ENCODE assay signal across 37 cellular contexts in genomic region chr7:157821959-157822687, GRCh38.
DNase-seq lines count a peak whose midpoint lies in the region; ATAC-seq, FAIRE-seq and TF ChIP-seq lines count a peak whose summit lies in the region.
"Had no signal": no experiment of that assay in that cellular context is flagged by ENCODE, and none has a peak within 500 bp of the region (broad histone marks: within the 10 kb centered on the region; RNA-seq: fewer than 3 reads in every experiment).

No MANE protein-coding gene starts in this region.

- no peak overlapping the region for H3K27ac ChIP-seq in HEK293 (ENCODE audit: extremely low read depth, low read depth, low read length)
- no peak overlapping the region for H3K27ac ChIP-seq in IMR-90 (ENCODE audit: insufficient read depth, low read length)
- no peak overlapping the region for H3K27ac ChIP-seq in K562 (ENCODE audit: extremely low read depth, low read depth, low read length)
- H3K27ac ChIP-seq in H1 (ENCODE audit: low read depth, low read length) = no peak overlapping the region
- H3K27ac ChIP-seq: 22Rv1; A549; BLaER1; BLaER1 treated with 17β-estradiol and CSF1 and Interleukin-3, amounts not matched to agents 10 nM and 100 nM; C4-2B had no signal

- ATAC-seq in IMR-90 (ENCODE audit: low read depth) (no peak), K562 (no peak)
- no peak for ATAC-seq in effector memory CD8-positive, alpha-beta T cell (replicated peaks)
- ATAC-seq: A549; CD8-positive, alpha-beta T cell had no signal

- H3K36me3 Mint-ChIP-seq in effector memory CD8-positive, alpha-beta T cell (ENCODE audit: insufficient read depth) = no peaks in the 10 kb centered on the region
- no peaks in the 10 kb centered on the region for H3K36me3 Mint-ChIP-seq in mesothelial cell of epicardium
- H3K36me3 Mint-ChIP-seq: CD14-positive monocyte; CD4-positive, alpha-beta memory T cell; CD4-positive, CD25-positive, alpha-beta regulatory T cell; CD8-positive, alpha-beta memory T cell; CD8-positive, alpha-beta T cell had no signal

- POLR2A ChIA-PET in HEK293 (lab: Yijun Ruan, JAX) (no interaction called here), IMR-90 (lab: Charles Lee; ENCODE audit: unreplicated experiment) (no interaction called here), K562 (lab: Yijun Ruan, JAX) (no interaction called here), H1 (lab: Charles Lee; ENCODE audit: partially characterized antibody) (no interaction called here)

- H2BK15ac ChIP-seq in IMR-90 (ENCODE audit: low read depth, low read length) = no peak overlapping the region
- H2BK15ac ChIP-seq in H1 (ENCODE audit: low read length) = no peak overlapping the region

- no peak overlapping the region for H3K4ac ChIP-seq in IMR-90 (ENCODE audit: low read depth, low read length)
- H3K4ac ChIP-seq in H1 (replicated peaks; ENCODE audit: insufficient read length, low read depth, low read length) = no peak overlapping the region

- no peak overlapping the region for H2AK5ac ChIP-seq in IMR-90 (ENCODE audit: low read depth, low read length)
- H2AK5ac ChIP-seq in H1 (ENCODE audit: low read depth, low read length) = no peak overlapping the region

- H3K14ac ChIP-seq in IMR-90 (replicated peaks; ENCODE audit: low read depth, low read length) (no peak overlapping the region), H1 (ENCODE audit: insufficient read length) (no peak overlapping the region)

- H4K91ac ChIP-seq in IMR-90 (ENCODE audit: insufficient read depth, low read depth, low read length) = no peak overlapping the region
- no peak overlapping the region for H4K91ac ChIP-seq in H1 (replicated peaks; ENCODE audit: insufficient read length, low read length)

- dilution Hi-C loops in IMR-90 (cut with HindIII; ENCODE audit: low sequenced_read_pairs, unreplicated experiment) = no loop called here

- H2BK12ac ChIP-seq in H1 (ENCODE audit: low read depth, low read length) = no peak overlapping the region

- H3K9me1 ChIP-seq in IMR-90 (ENCODE audit: insufficient read depth, low read length) (no peaks in the 10 kb centered on the region), K562 (ENCODE audit: control insufficient read depth, insufficient read depth, low read length) (no peaks in the 10 kb centered on the region)

- TF ChIP-seq CTCF in HEK293 (tag by site-specific recombination; IDR thresholded peaks at IDR 0.05) = no peak
- no peak for TF ChIP-seq CTCF in IMR-90 (conservative IDR thresholded peaks at IDR 0.05; ENCODE audit: low read depth, low read length)
- no peak for TF ChIP-seq CTCF in K562 (IDR thresholded peaks at IDR 0.05 in 2 of 3, conservative IDR thresholded peaks at IDR 0.05 in 1 of 3; ENCODE audit: insufficient read depth in 2 of 3, low read depth in 1 of 3, low read length in 3 of 3)
- no peak for TF ChIP-seq CTCF in H1 (IDR thresholded peaks at IDR 0.05; ENCODE audit: control extremely low read depth in 1 of 3, insufficient read depth in 1 of 3, low read depth in 1 of 3, low read length in 3 of 3)
- no peak for TF ChIP-seq CTCF in mesothelial cell of epicardium (IDR thresholded peaks at IDR 0.05; ENCODE audit: unreplicated experiment)

- intact Hi-C loops in IMR-90 (cut with micrococcal nuclease) = no loop called here
- intact Hi-C loops in K562 (cut with micrococcal nuclease) = no loop called here

- H3K56ac ChIP-seq in IMR-90 (ENCODE audit: extremely low read depth, insufficient read depth, low read length) = no peak overlapping the region
- peak overlapping the region; percentile 73 for H3K56ac ChIP-seq in H1 (replicated peaks; ENCODE audit: insufficient read length, low read depth, low read length)

- BruUV-seq in IMR-90 (replicated peaks; lab: Mats Ljungman, UMichigan) = no TSS peak
- BruUV-seq in K562 (replicated peaks; lab: Mats Ljungman, UMichigan) = no TSS peak

- no peak overlapping the region for H2AFZ ChIP-seq in IMR-90 (replicated peaks; ENCODE audit: low read length, poor library complexity)
- H2AFZ ChIP-seq in K562 (ENCODE audit: low read depth, low read length) = no peak overlapping the region
- no peak overlapping the region for H2AFZ ChIP-seq in H1 (ENCODE audit: low read length)

- no peak overlapping the region for H3K4me3 ChIP-seq in HEK293 (ENCODE audit: low read depth, low read length)
- H3K4me3 ChIP-seq in IMR-90 (ENCODE audit: insufficient read depth, low read depth, low read length) = no peak overlapping the region
- H3K4me3 ChIP-seq in K562 = no peak overlapping the region
- H3K4me3 ChIP-seq in H1 (ENCODE audit: extremely low read depth in 1 of 4, insufficient read depth in 2 of 4, low read depth in 3 of 4, low read length in 4 of 4) = no peak overlapping the region
- H3K4me3 ChIP-seq: A549; BLaER1; BLaER1 treated with 17β-estradiol and CSF1 and Interleukin-3, amounts not matched to agents 10 nM and 100 nM had no signal

- no peak overlapping the region for H3K27ac Mint-ChIP-seq in effector memory CD8-positive, alpha-beta T cell
- H3K27ac Mint-ChIP-seq in mesothelial cell of epicardium = no peak overlapping the region
- H3K27ac Mint-ChIP-seq: B cell; CD14-positive monocyte; CD4-positive, alpha-beta memory T cell; CD4-positive, alpha-beta T cell; CD4-positive, CD25-positive, alpha-beta regulatory T cell; CD8-positive, alpha-beta memory T cell; CD8-positive, alpha-beta T cell had no signal

- H3K4me1 ChIP-seq in HEK293 (ENCODE audit: control insufficient read depth, insufficient read depth, low read length) = no peaks in the 10 kb centered on the region
- H3K4me1 ChIP-seq in IMR-90 (ENCODE audit: control insufficient read depth, insufficient read depth, low read length) = no peaks in the 10 kb centered on the region
- peaks cover 0 to 4% of the 10 kb centered on the region in 2 experiments; a peak in 1 of 5 replicates for H3K4me1 ChIP-seq in K562 (replicated peaks in 1 of 2; ENCODE audit: control insufficient read depth in 2 of 2, insufficient read depth in 2 of 2, low read length in 2 of 2)
- no peaks in the 10 kb centered on the region for H3K4me1 ChIP-seq in H1 (replicated peaks in 1 of 4; ENCODE audit: control insufficient read depth in 3 of 4, insufficient read depth in 4 of 4, low read length in 3 of 4)
- H3K4me1 ChIP-seq: A549, BE2C, Caco-2 had no signal

- H3K18ac ChIP-seq in IMR-90 (ENCODE audit: low read depth, low read length) (no peak overlapping the region), H1 (ENCODE audit: extremely low read depth, low read length) (no peak overlapping the region)

- H2BK20ac ChIP-seq in IMR-90 (ENCODE audit: low read depth, low read length) (no peak overlapping the region), H1 (ENCODE audit: low read length) (no peak overlapping the region)

- no peak for TF ChIP-seq POLR2A in IMR-90 (IDR thresholded peaks at IDR 0.05; ENCODE audit: low read depth, low read length)
- no peak for TF ChIP-seq POLR2A in K562 (conservative IDR thresholded peaks at IDR 0.05)
- TF ChIP-seq POLR2A in H1 (IDR thresholded peaks at IDR 0.05; ENCODE audit: control extremely low read depth in 1 of 2, low read depth in 2 of 2, low read length in 2 of 2) = no peak

- H3K79me2 ChIP-seq in K562 (ENCODE audit: control insufficient read depth, insufficient read depth, low read length) (no peaks in the 10 kb centered on the region), H1 (ENCODE audit: control insufficient read depth in 1 of 2, insufficient read depth in 2 of 2, low read length in 2 of 2) (no peaks in the 10 kb centered on the region)

- in situ Hi-C loops in IMR-90 (cut with MboI; ENCODE audit: low sequenced_read_pairs) = no loop called here
- in situ Hi-C loops in K562 (cut with MboI) = loop anchor here (10.0 kb wide), 1 partner anchor 767 kb away; no protein-coding TSS in a partner anchor

- H3K9me3 ChIP-seq in HEK293 (ENCODE audit: control insufficient read depth, insufficient read depth, low read depth, low read length) (no peaks in the 10 kb centered on the region), IMR-90 (ENCODE audit: control insufficient read depth, insufficient read depth, low read length) (peaks cover 68% of the 10 kb centered on the region), K562 (replicated peaks; ENCODE audit: control insufficient read depth, insufficient read depth, low read depth, low read length) (no peaks in the 10 kb centered on the region; the same call in 1 of the 2 replicates), H1 (ENCODE audit: insufficient read depth in 2 of 2, low read depth in 1 of 2, low read length in 1 of 2) (0 out of 4 replicates have a peak, but pooled peaks cover 0 to 3% of the 10 kb centered on the region in 2 experiments)
- H3K9me3 ChIP-seq: A549; BE2C; BLaER1; BLaER1 treated with 17β-estradiol and CSF1 and Interleukin-3, amounts not matched to agents 10 nM and 100 nM had no signal

- H3K4me1 Mint-ChIP-seq in effector memory CD8-positive, alpha-beta T cell (ENCODE audit: low read depth in 2 of 2) = no peaks in the 10 kb centered on the region
- H3K4me1 Mint-ChIP-seq in mesothelial cell of epicardium = no peaks in the 10 kb centered on the region
- H3K4me1 Mint-ChIP-seq: B cell, CD14-positive monocyte had no signal

- H3K9me3 Mint-ChIP-seq in effector memory CD8-positive, alpha-beta T cell = no peaks in the 10 kb centered on the region
- H3K9me3 Mint-ChIP-seq in mesothelial cell of epicardium = no peaks in the 10 kb centered on the region
- H3K9me3 Mint-ChIP-seq: CD4-positive, alpha-beta memory T cell; CD4-positive, alpha-beta T cell; CD8-positive, alpha-beta memory T cell; CD8-positive, alpha-beta T cell had no signal

- H3K27me3 ChIP-seq in IMR-90 (ENCODE audit: control insufficient read depth, insufficient read depth, low read length) = no peaks in the 10 kb centered on the region
- peaks cover 0 to 42% of the 10 kb centered on the region in 2 experiments; a peak in 3 of 5 replicates for H3K27me3 ChIP-seq in K562 (ENCODE audit: control insufficient read depth in 2 of 2, insufficient read depth in 2 of 2, low read length in 2 of 2)
- H3K27me3 ChIP-seq in H1 (replicated peaks in 1 of 4; ENCODE audit: control insufficient read depth in 3 of 4, extremely low read depth in 1 of 4, insufficient read depth in 3 of 4, low read length in 3 of 4) = no peaks in the 10 kb centered on the region; a peak in 1 of 7 replicates
- H3K27me3 ChIP-seq: BE2C; BLaER1; BLaER1 treated with 17β-estradiol and CSF1 and Interleukin-3, amounts not matched to agents 10 nM and 100 nM had no signal

- H3K79me1 ChIP-seq in IMR-90 (ENCODE audit: low read depth in 1 of 2, low read length in 2 of 2) (no peaks in the 10 kb centered on the region), H1 (ENCODE audit: low read depth, low read length) (no peaks in the 10 kb centered on the region)

- no peaks in the 10 kb centered on the region for H4K20me1 ChIP-seq in IMR-90 (ENCODE audit: insufficient read depth, low read length)
- peaks cover 4% of the 10 kb centered on the region; the same call in 1 of the 2 replicates for H4K20me1 ChIP-seq in K562 (replicated peaks; ENCODE audit: control insufficient read depth, insufficient read depth, low read length)
- H4K20me1 ChIP-seq in H1 (replicated peaks in 1 of 2; ENCODE audit: control insufficient read depth in 1 of 2, insufficient read depth in 2 of 2, low read length in 2 of 2) = peaks cover 0 to 20% of the 10 kb centered on the region in 2 experiments
- H4K20me1 ChIP-seq: BLaER1; BLaER1 treated with 17β-estradiol and CSF1 and Interleukin-3, amounts not matched to agents 10 nM and 100 nM had no signal

- no peak overlapping the region for H3K23ac ChIP-seq in IMR-90 (ENCODE audit: low read depth, low read length)
- H3K23ac ChIP-seq in H1 (ENCODE audit: insufficient read length) = no peak overlapping the region

- H2AK9ac ChIP-seq in IMR-90 (replicated peaks; ENCODE audit: low read depth, low read length, poor library complexity) = no peak overlapping the region

- DNase-seq in IMR-90 = no peak
- DNase-seq in K562 (ENCODE audit: extremely low read depth in 1 of 4, low spot score in 3 of 4) = no peak
- DNase-seq in H1 (ENCODE audit: low read depth in 1 of 2, low spot score in 2 of 2) = no peak
- DNase-seq in islet precursor cell = no peak
- no peak for DNase-seq in effector memory CD8-positive, alpha-beta T cell
- DNase-seq in mesothelial cell of epicardium (ENCODE audit: low spot score in 2 of 2, unreplicated experiment in 2 of 2) = no peak
- no peak for DNase-seq in activated CD4-positive, CD25-positive, alpha-beta regulatory T cell treated with anti-CD3 and anti-CD28 coated beads, Interleukin-2, amount 50 U/mL, for 72 hours
- DNase-seq: 8988T; ACHN; AML-193; BE2C; C1 segment of cervical spinal cord; Caco-2; Calu3; CD4-positive, alpha-beta memory T cell; CD4-positive, alpha-beta T cell; CD4-positive, CD25-positive, alpha-beta regulatory T cell; CD8-positive, alpha-beta memory T cell; CD8-positive, alpha-beta T cell; COR-L47; DMS 273 treated with DMSO at 0.1 percent for 48 hours; DMS153; DMS53; DMS79; DMS79 treated with DMSO at 0.1 percent for 48 hours; DND-41; EL had no signal

- WGBS in IMR-90 (ENCODE audit: extremely low coverage in 2 of 2, insufficient read length in 1 of 2), 2 experiments = 33 to 98% methylated on average over 3 of the region's 3 CpGs
- 2% methylated on average over 3 of the region's 3 CpGs for WGBS in K562 (ENCODE audit: insufficient coverage, low coverage, missing lambda C conversion rate)
- WGBS in H1 (ENCODE audit: extremely low coverage in 1 of 2, insufficient coverage in 1 of 2, insufficient read length in 1 of 2, insufficient replicate concordance in 2 of 2, low coverage in 1 of 2, low lambda C conversion rate in 2 of 2, missing lambda C conversion rate in 1 of 2), 2 experiments = 90 to 99% methylated on average over 3 of the region's 3 CpGs

- TF ChIP-seq RAD21 in IMR-90 (IDR thresholded peaks at IDR 0.05; ENCODE audit: low read length) (no peak), K562 (CRISPR knock-in tag; conservative IDR thresholded peaks at IDR 0.05 in 1 of 2, IDR thresholded peaks at IDR 0.05 in 1 of 2) (no peak), H1 (IDR thresholded peaks at IDR 0.05 in 1 of 2, conservative IDR thresholded peaks at IDR 0.05 in 1 of 2; ENCODE audit: low read depth in 2 of 2, low read length in 2 of 2) (no peak)

- H2BK120ac ChIP-seq in IMR-90 (ENCODE audit: low read depth, low read length) (no peak overlapping the region), H1 (replicated peaks; ENCODE audit: low read depth, low read length) (no peak overlapping the region)

- H3K36me3 ChIP-seq in HEK293 (ENCODE audit: control insufficient read depth in 2 of 2, insufficient read depth in 1 of 2, low read length in 2 of 2) (no peaks in the 10 kb centered on the region), IMR-90 (ENCODE audit: control insufficient read depth, insufficient read depth, low read length) (no peaks in the 10 kb centered on the region), K562 (ENCODE audit: control insufficient read depth, insufficient read depth, low read length) (no peaks in the 10 kb centered on the region), H1 (ENCODE audit: control insufficient read depth in 2 of 4, insufficient read depth in 4 of 4, low read length in 3 of 4) (no peaks in the 10 kb centered on the region; a peak in 1 of 8 replicates)
- H3K36me3 ChIP-seq: BE2C; BLaER1; BLaER1 treated with 17β-estradiol and CSF1 and Interleukin-3, amounts not matched to agents 10 nM and 100 nM had no signal

- no peak overlapping the region for H4K8ac ChIP-seq in IMR-90 (ENCODE audit: low read depth in 2 of 2, low read length in 2 of 2)
- H4K8ac ChIP-seq in H1 (ENCODE audit: extremely low read depth, insufficient read depth, low read length) = no peak overlapping the region

- TF ChIP-seq EP300 in K562 (IDR thresholded peaks at IDR 0.05; ENCODE audit: low read length) = no peak
- no peak for TF ChIP-seq EP300 in H1 (IDR thresholded peaks at IDR 0.05; ENCODE audit: borderline replicate concordance in 1 of 2, low read depth in 2 of 2, low read length in 2 of 2)

- H3K4me2 ChIP-seq in IMR-90 (ENCODE audit: low read depth, low read length) (no peak overlapping the region), K562 (ENCODE audit: insufficient read depth, low read length) (no peak overlapping the region), H1 (ENCODE audit: insufficient read depth in 1 of 2, low read depth in 2 of 2, low read length in 2 of 2) (no peak overlapping the region)
- H3K4me2 ChIP-seq: A549; BLaER1; BLaER1 treated with 17β-estradiol and CSF1 and Interleukin-3, amounts not matched to agents 10 nM and 100 nM had no signal

- H2BK5ac ChIP-seq in IMR-90 (ENCODE audit: low read depth, low read length, poor library complexity, severe bottlenecking) (peak overlapping the region; percentile 65), H1 (ENCODE audit: low read depth, low read length) (no peak overlapping the region)

- no peak overlapping the region for H3K9ac ChIP-seq in IMR-90 (ENCODE audit: low read depth, low read length)
- H3K9ac ChIP-seq in K562 (ENCODE audit: insufficient read depth in 1 of 2, low read depth in 2 of 2, low read length in 2 of 2) = no peak overlapping the region
- H3K9ac ChIP-seq in H1 (replicated peaks in 1 of 4; ENCODE audit: extremely low read depth in 1 of 4, low read depth in 3 of 4, low read length in 3 of 4) = no peak overlapping the region
- H3K9ac ChIP-seq: BLaER1; BLaER1 treated with 17β-estradiol and CSF1 and Interleukin-3, amounts not matched to agents 10 nM and 100 nM had no signal

- CTCF ChIA-PET in HEK293 (lab: Yijun Ruan, JAX) = no interaction called here
- CTCF ChIA-PET in IMR-90 (lab: Yijun Ruan, JAX) = no interaction called here
- CTCF ChIA-PET in K562 (lab: Yijun Ruan, JAX; ENCODE audit: low intra/inter-chr PET ratio) = no interaction called here
- CTCF ChIA-PET in H1 (lab: Charles Lee; ENCODE audit: partially characterized antibody) = interaction anchor here (0.7 to 0.8 kb wide), 2 partner anchors 25 to 389 kb away, joined by 3 read pairs; no protein-coding TSS in a partner anchor

- no peak overlapping the region for H3K4me3 Mint-ChIP-seq in effector memory CD8-positive, alpha-beta T cell
- no peak overlapping the region for H3K4me3 Mint-ChIP-seq in mesothelial cell of epicardium
- H3K4me3 Mint-ChIP-seq: B cell; CD14-positive monocyte; CD4-positive, alpha-beta memory T cell; CD4-positive, alpha-beta T cell; CD4-positive, CD25-positive, alpha-beta regulatory T cell; CD8-positive, alpha-beta memory T cell; CD8-positive, alpha-beta T cell had no signal

- H3K23me2 ChIP-seq in H1 (ENCODE audit: low read depth, low read length) = peaks cover 27% of the 10 kb centered on the region

- no peaks in the 10 kb centered on the region for H3K27me3 Mint-ChIP-seq in effector memory CD8-positive, alpha-beta T cell
- H3K27me3 Mint-ChIP-seq in mesothelial cell of epicardium (ENCODE audit: low read depth) = no peaks in the 10 kb centered on the region
- H3K27me3 Mint-ChIP-seq: B cell; CD4-positive, alpha-beta T cell; CD4-positive, CD25-positive, alpha-beta regulatory T cell; CD8-positive, alpha-beta memory T cell had no signal

- FAIRE-seq in K562 (lab: Jason Lieb, UNC) (no peak), H1 (lab: Jason Lieb, UNC) (no peak)
- FAIRE-seq: A204.1, A549, D721Med had no signal

- no peak overlapping the region for H4K5ac ChIP-seq in IMR-90 (ENCODE audit: low read depth, low read length)
- H4K5ac ChIP-seq in H1 (ENCODE audit: insufficient read length, low read depth, low read length) = no peak overlapping the region

Comparison
In these comparisons a context has a peak if more than half of its experiments do, and no peak if none do; other contexts are left out.
1. Of the 44 proteins assayed by ChIP-seq in both K562 and HEK293: peak only in K562: none; only in HEK293: ZBTB17; in both: none; in neither: 43.